In genomic region chr17:67422296-67422695, GRCh38 we compare ENCODE assay signal across 8 cellular contexts. TPM values are rescaled to one million over a fixed set of nuclear protein-coding genes. Genes with fewer than 3 reads are reported as not detected.
DNase-seq lines count a peak whose midpoint lies in the region; ATAC-seq, FAIRE-seq and TF ChIP-seq lines count a peak whose summit lies in the region.
"Not testable (repeated sequence)": the region's sequence is repeated elsewhere in the genome, so short reads cannot be mapped to it uniquely, and the experiment has no call there.

No MANE protein-coding gene starts in this region.

- peak overlapping the region; percentile 85 to 98 (median 97) for H3K27ac Mint-ChIP-seq in CD4-positive, alpha-beta memory T cell

- TF ChIP-seq POLR2A in Peyer's patch (IDR thresholded peaks at IDR 0.05) = peak in 1 of 2 donors; percentile 11

- H3K4me1 Mint-ChIP-seq in CD4-positive, alpha-beta memory T cell = peaks cover 47 to 91% (median 72%) of the 10 kb centered on the region in 4 donors

- H3K27me3 ChIP-seq in CD4-positive, alpha-beta memory T cell (ENCODE audit: insufficient read depth, low read length); Peyer's patch; right cardiac atrium (ENCODE audit: control insufficient read depth, insufficient read depth); pancreas: not testable (repeated sequence)

- peak overlapping the region in 7 of 8 donors; percentile 35 to 80 (median 64) for H3K4me3 Mint-ChIP-seq in CD4-positive, alpha-beta memory T cell

- ATAC-seq in right cardiac atrium (peak in 1 of 2 donors; percentile 21), pancreas (peak; percentile 10 to 26 (median 16))

- CTCF ChIA-PET in CD4-positive, alpha-beta memory T cell (lab: Charles Lee; ENCODE audit: partially characterized antibody) = interaction anchor here (0.7 to 7.2 kb wide), 12 partner anchors 12 to 54 kb away, joined by 3 to 47 read pairs (median 6); partner anchors contain the start of gene PITPNC1

- intact Hi-C loops in CD4-positive, alpha-beta memory T cell (cut with micrococcal nuclease) = loop anchor here (1.0 to 5.0 kb wide), 6 partner anchors 12 to 53 kb away; partner anchors contain the start of gene PITPNC1
- intact Hi-C loops in right cardiac atrium (cut with DNase I); pancreas (cut with DNase I): not testable (repeated sequence)

- peak overlapping the region in 1 of 2 donors; percentile 15 for H3K4me3 ChIP-seq in CD4-positive, alpha-beta memory T cell (ENCODE audit: low read length in 2 of 2)
- not testable (repeated sequence) for H3K4me3 ChIP-seq in Peyer's patch; right cardiac atrium (ENCODE audit: low read length); pancreas

- DNase-seq in CD4-positive, alpha-beta memory T cell = peak in 2 of 5 donors; percentile 38 to 70
- DNase-seq in Peyer's patch = peak in 2 of 3 donors; percentile 56 to 69
- peak; percentile 47 for DNase-seq in activated CD4-positive, alpha-beta T cell treated with anti-CD3 and anti-CD28 coated beads, Interleukin-2, amount 50 U/mL, for 1 hour
- DNase-seq in activated naive CD4-positive, alpha-beta T cell treated with Interleukin-2 at 50 U/mL for 16 hours = peak; percentile 44
- peak; percentile 33 for DNase-seq in effector CD4-positive, alpha-beta T cell
- not testable (repeated sequence) for DNase-seq in right cardiac atrium, pancreas
- DNase-seq in stimulated activated naive CD4-positive, alpha-beta T cell treated with Interleukin-2 at 50 U/mL for 16 hours (lab: John Stamatoyannopoulos, UW) = peak; percentile 32

- H3K9me3 ChIP-seq in CD4-positive, alpha-beta memory T cell (ENCODE audit: control insufficient read depth in 1 of 2, low read length in 2 of 2); Peyer's patch; right cardiac atrium (ENCODE audit: control insufficient read depth, low read length); pancreas: not testable (repeated sequence)

- FAIRE-seq in pancreas (lab: Jason Lieb, UNC) = not testable (repeated sequence)

- not testable (repeated sequence) for TF ChIP-seq CTCF in Peyer's patch (IDR thresholded peaks at IDR 0.05); pancreas (IDR thresholded peaks at IDR 0.05)

- peak overlapping the region; percentile 77 for H3K27ac ChIP-seq in CD4-positive, alpha-beta memory T cell (ENCODE audit: low read depth, low read length)
- H3K27ac ChIP-seq in Peyer's patch (peak overlapping the region; percentile 59 to 94 (median 78)), right cardiac atrium (ENCODE audit: low read length) (peak overlapping the region; percentile 56), pancreas (peak overlapping the region; percentile 5 to 86 (median 58))

- 90% methylated on average over 4 of the region's 4 CpGs for WGBS in right cardiac atrium
- 96 to 99% methylated on average over 4 of the region's 4 CpGs for WGBS in pancreas, 2 donors

- H3K27me3 Mint-ChIP-seq in CD4-positive, alpha-beta memory T cell = not testable (repeated sequence)

- peaks cover under 1 to 18% of the 10 kb centered on the region in 2 donors for H3K36me3 Mint-ChIP-seq in CD4-positive, alpha-beta memory T cell

- H3K9me3 Mint-ChIP-seq in CD4-positive, alpha-beta memory T cell = not testable (repeated sequence)

- POLR2A ChIA-PET in CD4-positive, alpha-beta memory T cell (lab: Charles Lee; ENCODE audit: partially characterized antibody) = interaction anchor here (0.7 to 12.8 kb wide), 15 partner anchors 14 to 53 kb away, joined by 3 to 240 read pairs (median 4); partner anchors contain the start of gene PITPNC1

- H3K4me1 ChIP-seq in CD4-positive, alpha-beta memory T cell (ENCODE audit: insufficient read depth, low read length) = peaks cover 65% of the 10 kb centered on the region
- H3K4me1 ChIP-seq in Peyer's patch = peaks cover 0 to 27% (median 7%) of the 10 kb centered on the region in 4 donors
- not testable (repeated sequence) for H3K4me1 ChIP-seq in right cardiac atrium (ENCODE audit: control insufficient read depth, insufficient read depth, low read length)
- peaks cover 4 to 30% (median 14%) of the 10 kb centered on the region in 3 donors for H3K4me1 ChIP-seq in pancreas

- H3K36me3 ChIP-seq in CD4-positive, alpha-beta memory T cell (ENCODE audit: insufficient read depth, low read length); Peyer's patch; pancreas: not testable (repeated sequence)

RNA-seq across cellular contexts. Expression of gene PITPNC1, which starts 45.2 kb away (rescaled TPM):
- total RNA-seq in CD4-positive, alpha-beta memory T cell = 10 to 100 TPM; 68.4 to 71.2 TPM
- 100 to 1,000 TPM; 109 to 124 TPM for polyA plus RNA-seq in CD4-positive, alpha-beta memory T cell
- total RNA-seq in Peyer's patch = 10 to 100 TPM in 1 of 4 donors, 1 to 10 TPM in 3; 1.9 to 12.4 (median 5.2) TPM
- 10 to 100 TPM; 17.0 to 29.7 (median 24.9) TPM for total RNA-seq in right cardiac atrium
- polyA plus RNA-seq in right cardiac atrium = 8.6 TPM
- 10 to 100 TPM; 21.6 to 28.8 (median 25.3) TPM for total RNA-seq in pancreas
- 10 to 100 TPM in 1 of 2 donors, 1 to 10 TPM in 1; 9.5 to 16.7 TPM for polyA plus RNA-seq in pancreas

RNA-seq across cellular contexts. Expression of gene PSMD12, which starts 55.9 kb away (rescaled TPM):
- total RNA-seq in CD4-positive, alpha-beta memory T cell = 10 to 100 TPM; 46.9 to 48.8 TPM
- polyA plus RNA-seq in CD4-positive, alpha-beta memory T cell = 10 to 100 TPM; 34.5 to 49.8 TPM
- total RNA-seq in Peyer's patch (10 to 100 TPM; 15.2 to 23.1 (median 17.1) TPM), right cardiac atrium (10 to 100 TPM; 47.2 to 59.5 (median 51.4) TPM), pancreas (10 to 100 TPM; 18.2 to 27.6 (median 23.8) TPM)
- polyA plus RNA-seq in right cardiac atrium (26.7 TPM), pancreas (10 to 100 TPM; 10.5 to 17.7 TPM)
